8 cellular contexts compared by ENCODE assay signal in the genomic region with DNA sequence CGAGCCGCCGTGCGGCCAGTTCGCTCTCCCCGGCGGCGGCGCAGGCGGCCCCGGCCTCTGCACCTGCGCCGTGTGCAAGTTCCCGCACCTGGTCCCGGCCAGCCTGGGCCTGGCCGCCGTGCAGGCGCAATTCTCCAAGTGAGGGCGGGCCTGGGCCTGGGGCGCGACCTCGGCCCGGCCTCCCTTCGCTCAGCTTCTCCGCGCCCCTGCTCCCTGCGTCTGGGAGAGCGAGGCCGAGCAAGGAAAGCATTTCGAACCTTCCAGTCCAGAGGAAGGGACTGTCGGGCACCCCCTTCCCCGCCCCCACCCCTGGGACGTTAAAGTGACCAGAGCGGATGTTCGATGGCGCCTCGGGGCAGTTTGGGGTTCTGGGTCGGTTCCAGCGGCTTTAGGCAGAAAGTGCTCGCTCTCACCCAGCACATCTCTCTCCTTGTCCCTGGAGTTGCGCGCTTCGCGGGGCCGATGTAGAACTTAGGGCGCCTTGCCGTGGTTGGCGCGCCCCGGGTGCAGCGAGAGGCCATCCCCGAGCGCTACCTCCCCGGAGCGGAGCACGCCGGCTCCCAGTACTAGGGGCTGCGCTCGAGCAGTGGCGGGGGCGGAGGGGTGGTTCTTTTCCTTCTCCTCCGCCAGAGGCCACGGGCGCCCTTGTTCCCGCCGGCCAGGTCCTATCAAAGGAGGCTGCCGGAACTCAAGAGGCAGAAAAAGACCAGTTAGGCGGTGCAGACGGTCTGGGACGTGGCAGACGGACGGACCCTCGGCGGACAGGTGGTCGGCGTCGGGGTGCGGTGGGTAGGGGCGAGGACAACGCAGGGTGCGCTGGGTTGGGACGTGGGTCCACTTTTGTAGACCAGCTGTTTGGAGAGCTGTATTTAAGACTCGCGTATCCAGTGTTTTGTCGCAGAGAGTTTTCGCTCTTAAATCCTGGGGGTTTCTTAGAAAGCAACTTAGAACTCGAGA. TPM values are rescaled to one million over a fixed set of nuclear protein-coding genes. Genes with fewer than 3 reads are reported as not detected.
A peak's percentile ranks its signal among the peaks of the same experiment; 100 is the strongest.
DNase-seq lines count a peak whose midpoint lies in the region; ATAC-seq and TF ChIP-seq lines count a peak whose summit lies in the region.

No MANE protein-coding gene starts in this region.

- peak in 1 of 7 experiments; percentile 8 for DNase-seq in CD8-positive, alpha-beta T cell
- peak in 46 of 76 experiments; percentile 17 to 90 (median 46) for DNase-seq in HUDEP-2 (lab: John Stamatoyannopoulos, UW; ENCODE audit: unreplicated experiment in 76 of 76)
- DNase-seq in kidney tubule cell (ENCODE audit: low spot score), result peak; percentile 13

- ATAC-seq in CD8-positive, alpha-beta T cell, result no peak
- no peak for ATAC-seq in GM21786 (IDR thresholded peaks at IDR 0.05; ENCODE audit: unreplicated experiment)
- ATAC-seq in GM18861 (IDR thresholded peaks at IDR 0.05; ENCODE audit: unreplicated experiment), result no peak
- ATAC-seq in HG03439 (IDR thresholded peaks at IDR 0.05; ENCODE audit: unreplicated experiment), result no peak

- CTCF ChIA-PET in CD8-positive, alpha-beta T cell (lab: Charles Lee), result no interaction called here

- H3K27me3 Mint-ChIP-seq in CD8-positive, alpha-beta T cell (ENCODE audit: low read depth), result peaks cover 59% of the 10 kb centered on the region

- H3K4me1 ChIP-seq in CD8-positive, alpha-beta T cell (ENCODE audit: insufficient read depth, low read length), result peaks cover 16% of the 10 kb centered on the region
- peaks cover 0 to 28% (median 22%) of the 10 kb centered on the region in 5 donors for H3K4me1 ChIP-seq in subcutaneous abdominal adipose tissue (ENCODE audit: control insufficient read depth in 5 of 5, insufficient read depth in 5 of 5, low read length in 5 of 5)

- H3K27ac Mint-ChIP-seq in CD8-positive, alpha-beta T cell, result no peak overlapping the region

- no peaks in the 10 kb centered on the region for H3K9me3 ChIP-seq in CD8-positive, alpha-beta T cell (ENCODE audit: low read length)
- peaks cover 3 to 11% (median 9%) of the 10 kb centered on the region in 5 donors for H3K9me3 ChIP-seq in subcutaneous abdominal adipose tissue (ENCODE audit: control insufficient read depth in 5 of 5, low read length in 5 of 5)

- intact Hi-C loops in CD8-positive, alpha-beta T cell (cut with DNase I, micrococcal nuclease), result no loop called here

- TF ChIP-seq CTCF in CD8-positive, alpha-beta T cell (IDR thresholded peaks at IDR 0.05), result no peak

- H3K4me3 Mint-ChIP-seq in CD8-positive, alpha-beta T cell, result peak overlapping the region; percentile 73

- no peaks in the 10 kb centered on the region for H3K36me3 ChIP-seq in CD8-positive, alpha-beta T cell (ENCODE audit: insufficient read depth, low read length)
- no peaks in the 10 kb centered on the region for H3K36me3 ChIP-seq in subcutaneous abdominal adipose tissue (ENCODE audit: control insufficient read depth in 5 of 5, insufficient read depth in 5 of 5, low read length in 5 of 5)

- peak overlapping the region; percentile 34 for H3K4me3 ChIP-seq in CD8-positive, alpha-beta T cell (ENCODE audit: low read depth, low read length)
- H3K4me3 ChIP-seq in subcutaneous abdominal adipose tissue (ENCODE audit: low read depth in 1 of 5, low read length in 5 of 5), result peak overlapping the region; percentile 46 to 64 (median 59)

- H3K4me1 Mint-ChIP-seq in CD8-positive, alpha-beta T cell (ENCODE audit: low read depth), result peaks cover 17% of the 10 kb centered on the region

- H3K27me3 ChIP-seq in CD8-positive, alpha-beta T cell (ENCODE audit: insufficient read depth, low read length), result peaks cover 17% of the 10 kb centered on the region
- peaks cover 48 to 84% (median 74%) of the 10 kb centered on the region in 5 donors for H3K27me3 ChIP-seq in subcutaneous abdominal adipose tissue (ENCODE audit: control insufficient read depth in 5 of 5, insufficient read depth in 4 of 5, low read length in 5 of 5)

- POLR2A ChIA-PET in CD8-positive, alpha-beta T cell (lab: Charles Lee), result interaction anchor here (0.8 kb wide), 1 partner anchor 10 kb away, joined by 3 read pairs; no protein-coding TSS in a partner anchor

- no peak overlapping the region for H3K9ac ChIP-seq in subcutaneous abdominal adipose tissue (ENCODE audit: low read length in 5 of 5)

- H3K9me3 Mint-ChIP-seq in CD8-positive, alpha-beta T cell, result no peaks in the 10 kb centered on the region

- H3K36me3 Mint-ChIP-seq in CD8-positive, alpha-beta T cell, result no peaks in the 10 kb centered on the region

- H3K27ac ChIP-seq in CD8-positive, alpha-beta T cell (ENCODE audit: low read depth, low read length), result no peak overlapping the region
- H3K27ac ChIP-seq in angular gyrus (ENCODE audit: low read depth, low read length) (peak overlapping the region; percentile 64), subcutaneous abdominal adipose tissue (ENCODE audit: low read depth, low read length) (no peak overlapping the region)

RNA-seq across cellular contexts. Expression of gene OLIG1, which starts 1.3 kb away (rescaled TPM):
- total RNA-seq in CD8-positive, alpha-beta T cell, result not detected

RNA-seq across cellular contexts. Expression of gene OLIG2, which starts 45.5 kb away (rescaled TPM):
- total RNA-seq in CD8-positive, alpha-beta T cell, result not detected
